34 cellular contexts compared by ENCODE assay signal in the genomic region with DNA sequence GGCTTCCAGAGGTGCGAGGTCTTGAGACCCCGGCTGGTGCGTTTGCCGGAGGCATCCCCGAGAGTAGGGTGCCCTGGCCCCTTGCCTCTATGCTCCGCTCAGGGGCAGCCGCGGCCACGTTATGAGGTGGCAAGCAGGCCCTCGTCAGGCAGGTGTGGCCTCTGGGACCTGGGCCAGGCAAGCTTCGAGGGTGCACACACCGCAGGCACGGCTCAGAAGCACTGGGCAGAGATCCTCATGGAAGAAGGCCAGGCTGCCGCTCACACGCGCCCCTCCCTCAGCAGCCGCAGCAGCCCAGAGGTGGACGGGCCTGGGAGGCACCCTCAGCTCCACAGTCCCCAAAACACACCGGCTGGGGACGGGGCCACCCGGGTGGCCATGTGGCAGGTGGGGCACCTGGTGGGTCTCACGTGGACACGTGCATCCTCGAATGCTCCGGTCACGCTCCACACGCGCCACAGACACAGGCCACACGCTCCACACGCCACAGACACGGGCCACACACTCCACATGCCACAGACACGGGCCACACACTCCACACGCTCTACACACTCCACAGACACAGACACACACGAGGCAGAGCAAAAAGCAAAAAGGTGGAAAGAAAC. TPM values are rescaled to one million over a fixed set of nuclear protein-coding genes. Genes with fewer than 3 reads are reported as not detected.
DNase-seq lines count a peak whose midpoint lies in the region; ATAC-seq and TF ChIP-seq lines count a peak whose summit lies in the region.
"Had no signal": no experiment of that assay in that cellular context is flagged by ENCODE, and none has a peak within 500 bp of the region (broad histone marks: within the 10 kb centered on the region; RNA-seq: fewer than 3 reads in every experiment).

No MANE protein-coding gene starts in this region.

- peak overlapping the region; percentile 48 for H3K27ac Mint-ChIP-seq in activated CD4-positive, alpha-beta memory T cell treated with anti-CD3 and anti-CD28 coated beads, Interleukin-2, amount 10 ng/mL, durations not matched to agents 7 days and 5 days

- H3K9me3 Mint-ChIP-seq in activated CD4-positive, alpha-beta memory T cell treated with anti-CD3 and anti-CD28 coated beads, Interleukin-2, amount 10 ng/mL, durations not matched to agents 7 days and 5 days = peaks cover 2% of the 10 kb centered on the region
- H3K9me3 Mint-ChIP-seq: CD8-positive, alpha-beta memory T cell; natural killer cell had no signal

- peaks cover 0 to 92% of the 10 kb centered on the region in 2 donors for H3K36me3 ChIP-seq in left lung

- peaks cover 80% of the 10 kb centered on the region for H3K36me3 Mint-ChIP-seq in activated CD4-positive, alpha-beta memory T cell treated with anti-CD3 and anti-CD28 coated beads, Interleukin-2, amount 10 ng/mL, durations not matched to agents 7 days and 5 days (ENCODE audit: low read depth)
- H3K36me3 Mint-ChIP-seq: natural killer cell had no signal

- H3K27ac ChIP-seq in left lung = no peak overlapping the region
- H3K27ac ChIP-seq: lower lobe of right lung, prostate gland, sigmoid colon, tibial artery had no signal

- no peaks in the 10 kb centered on the region for H3K27me3 Mint-ChIP-seq in activated CD4-positive, alpha-beta memory T cell treated with anti-CD3 and anti-CD28 coated beads, Interleukin-2, amount 10 ng/mL, durations not matched to agents 7 days and 5 days
- H3K27me3 Mint-ChIP-seq: CD8-positive, alpha-beta memory T cell had no signal

- H3K9me3 ChIP-seq in left lung = no peaks in the 10 kb centered on the region
- H3K9me3 ChIP-seq: BE2C, lower lobe of right lung, prostate gland, sigmoid colon, tibial artery had no signal

- no peak overlapping the region for H3K4me3 Mint-ChIP-seq in activated CD4-positive, alpha-beta memory T cell treated with anti-CD3 and anti-CD28 coated beads, Interleukin-2, amount 10 ng/mL, durations not matched to agents 7 days and 5 days
- H3K4me3 Mint-ChIP-seq: natural killer cell had no signal

- H3K4me1 ChIP-seq in left lung = peaks cover 0 to 18% of the 10 kb centered on the region in 2 donors
- H3K4me1 ChIP-seq: BE2C had no signal

- no peaks in the 10 kb centered on the region for H3K27me3 ChIP-seq in left lung
- H3K27me3 ChIP-seq: BE2C, sigmoid colon, tibial artery had no signal

- no peak overlapping the region for H3K4me3 ChIP-seq in left lung
- H3K4me3 ChIP-seq: lower lobe of right lung, prostate gland, sigmoid colon, tibial artery had no signal

- intact Hi-C loops in left ventricle myocardium superior (cut with micrococcal nuclease) (no loop called here), cardiac septum (cut with DNase I) (no loop called here), left lung (cut with DNase I) (no loop called here)

- POLR2A ChIA-PET in activated CD4-positive, alpha-beta memory T cell treated with anti-CD3 and anti-CD28 coated beads, Interleukin-2, amount 10 ng/mL, durations not matched to agents 7 days and 5 days (lab: Charles Lee) = interaction anchor here (1.4 kb wide), 1 partner anchor 12 kb away, joined by 3 read pairs; no protein-coding TSS in a partner anchor

- no peak for TF ChIP-seq CTCF in left lung (IDR thresholded peaks at IDR 0.05)

- DNase-seq in left ventricle myocardium superior (no peak), cardiac septum (ENCODE audit: low spot score) (no peak), left lung (peak in 1 of 2 donors; percentile 67)
- DNase-seq in activated CD4-positive, alpha-beta memory T cell treated with anti-CD3 and anti-CD28 coated beads, Interleukin-2, amount 10 ng/mL, durations not matched to agents 7 days and 5 days = no peak
- no peak for DNase-seq in NK-92 treated with Interleukin-12 subunit alpha and Interleukin-12 subunit beta, amount 100 ng/mL, for 24 hours (lab: John Stamatoyannopoulos, UW)
- no peak for DNase-seq in activated CD4-positive, alpha-beta T cell treated with anti-CD3 and anti-CD28 coated beads for 4 hours
- DNase-seq: activated CD4-positive, alpha-beta T cell treated with anti-CD3 and anti-CD28 coated beads for 1 hour; activated CD8-positive, alpha-beta memory T cell treated with anti-CD3 and anti-CD28 coated beads for 24 hours; activated gamma-delta T cell; activated T-cell treated with anti-CD3 and anti-CD28 coated beads for 4 hours; BE2C; CD8-positive, alpha-beta memory T cell; central memory CD4-positive, alpha-beta T cell; cortex of kidney; EL; glutamatergic neuron; HCEC 1CT; IMR-90; islet precursor cell; lower lobe of right lung; natural killer cell; NCI-H146; NCI-H510A; occipital lobe; sigmoid colon; stimulated activated CD4-positive, alpha-beta T cell treated with anti-CD3 and anti-CD28 coated beads, Interleukin-12 subunit alpha, Interleukin-12 subunit beta, amount 100 ng/mL, for 4 hours; stimulated activated CD4-positive, alpha-beta T cell treated with anti-CD3 and anti-CD28 coated beads, Interleukin-2, amount 100 ng/mL, for 48 hours; T-helper 2 cell; tibial artery had no signal

- peaks cover 31% of the 10 kb centered on the region for H3K4me1 Mint-ChIP-seq in activated CD4-positive, alpha-beta memory T cell treated with anti-CD3 and anti-CD28 coated beads, Interleukin-2, amount 10 ng/mL, durations not matched to agents 7 days and 5 days

- ATAC-seq in left ventricle myocardium superior = peak; percentile 26
- ATAC-seq in left lung = peak; percentile 87
- no peak for ATAC-seq in HG02870 (IDR thresholded peaks at IDR 0.05; ENCODE audit: unreplicated experiment)
- ATAC-seq in GM18868 (IDR thresholded peaks at IDR 0.05; ENCODE audit: unreplicated experiment) = no peak
- ATAC-seq: natural killer cell, Right ventricle myocardium inferior had no signal

- CTCF ChIA-PET in activated CD4-positive, alpha-beta memory T cell treated with anti-CD3 and anti-CD28 coated beads, Interleukin-2, amount 10 ng/mL, durations not matched to agents 7 days and 5 days (lab: Charles Lee) = no interaction called here

RNA-seq across cellular contexts. Expression of a gene that starts 6.5 kb away (rescaled TPM):
- total RNA-seq in left ventricle myocardium superior = 117 TPM
- total RNA-seq in cardiac septum = 139 TPM
- total RNA-seq in activated CD4-positive, alpha-beta memory T cell treated with anti-CD3 and anti-CD28 coated beads, Interleukin-2, amount 10 ng/mL, durations not matched to agents 7 days and 5 days = 100 to 1,000 TPM; 181 TPM
- total RNA-seq in left lung = 100 to 1,000 TPM; 152 to 166 TPM

RNA-seq across cellular contexts. Expression of a gene that starts 6.7 kb away (rescaled TPM):
- total RNA-seq in left ventricle myocardium superior (7.5 TPM), cardiac septum (11.1 TPM), left lung (10 to 100 TPM; 12.6 to 25.2 TPM)
- total RNA-seq in activated CD4-positive, alpha-beta memory T cell treated with anti-CD3 and anti-CD28 coated beads, Interleukin-2, amount 10 ng/mL, durations not matched to agents 7 days and 5 days = 10 to 100 TPM; 13.3 to 14.4 TPM

RNA-seq across cellular contexts. Expression of a gene that starts 11.4 kb away (rescaled TPM):
- total RNA-seq in left ventricle myocardium superior (2.3 TPM), cardiac septum (4.3 TPM), left lung (1 to 10 TPM; 2.8 to 3.5 TPM)
- total RNA-seq in activated CD4-positive, alpha-beta memory T cell treated with anti-CD3 and anti-CD28 coated beads, Interleukin-2, amount 10 ng/mL, durations not matched to agents 7 days and 5 days = 100 to 1,000 TPM; 237 to 243 TPM
- total RNA-seq: IMR-90, occipital lobe had no signal

RNA-seq across cellular contexts. Expression of a gene that starts 18.9 kb away (rescaled TPM):
- total RNA-seq in left ventricle myocardium superior = 0.32 TPM
- 0.19 TPM for total RNA-seq in cardiac septum
- 100 to 1,000 TPM; 115 to 116 TPM for total RNA-seq in activated CD4-positive, alpha-beta memory T cell treated with anti-CD3 and anti-CD28 coated beads, Interleukin-2, amount 10 ng/mL, durations not matched to agents 7 days and 5 days
- total RNA-seq in left lung = 1 to 10 TPM; 1.1 to 1.3 TPM
- total RNA-seq: fibroblast of villous mesenchyme, occipital lobe, Right ventricle myocardium inferior had no signal

RNA-seq across cellular contexts. Expression of a gene that starts 21.2 kb away (rescaled TPM):
- total RNA-seq in left ventricle myocardium superior (0.50 TPM), cardiac septum (2.6 TPM), left lung (1 to 10 TPM; 1.2 to 2.2 TPM)
- 1 to 10 TPM; 2.0 to 4.2 TPM for total RNA-seq in activated CD4-positive, alpha-beta memory T cell treated with anti-CD3 and anti-CD28 coated beads, Interleukin-2, amount 10 ng/mL, durations not matched to agents 7 days and 5 days
- total RNA-seq: occipital lobe had no signal

Comparison
In these comparisons a context has a peak if more than half of its experiments do, and no peak if none do; other contexts are left out.
1. ATAC-seq: peak in left ventricle myocardium superior (single experiment) and left lung (single experiment); none in HG02870 (single experiment) and GM18868 (single experiment).
2. RNA of a gene that starts 11.4 kb away (total RNA-seq): 237 to 243 TPM in activated CD4-positive, alpha-beta memory T cell treated with anti-CD3 and anti-CD28 coated beads, Interleukin-2, amount 10 ng/mL, durations not matched to agents 7 days and 5 days; 4.3 TPM in cardiac septum (single experiment), 2.8 to 3.5 TPM in left lung and 2.3 TPM in left ventricle myocardium superior (single experiment); every median in the first group is over 10 times any median in the second.